12 cellular contexts compared by ENCODE assay signal in genomic region chr4:7941111-7942018, GRCh38. TPM values are rescaled to one million over a fixed set of nuclear protein-coding genes. Genes with fewer than 3 reads are reported as not detected.
A peak's percentile ranks its signal among the peaks of the same experiment; 100 is the strongest.
DNase-seq lines count a peak whose midpoint lies in the region; ATAC-seq and TF ChIP-seq lines count a peak whose summit lies in the region.
"Had no signal": no experiment of that assay in that cellular context is flagged by ENCODE, and none has a peak within 500 bp of the region (broad histone marks: within the 10 kb centered on the region; RNA-seq: fewer than 3 reads in every experiment).

No MANE protein-coding gene starts in this region.

- H3K4me1 Mint-ChIP-seq in CD8-positive, alpha-beta T cell (ENCODE audit: low read depth) = peaks cover 18% of the 10 kb centered on the region
- H3K4me1 Mint-ChIP-seq in HFFc6 (ENCODE audit: low read depth) = peaks cover 36% of the 10 kb centered on the region
- peaks cover 11 to 32% (median 22%) of the 10 kb centered on the region in 7 donors for H3K4me1 Mint-ChIP-seq in naive thymus-derived CD4-positive, alpha-beta T cell

- H3K27me3 Mint-ChIP-seq in CD8-positive, alpha-beta T cell (ENCODE audit: low read depth) = no peaks in the 10 kb centered on the region
- no peaks in the 10 kb centered on the region for H3K27me3 Mint-ChIP-seq in HFFc6 (ENCODE audit: insufficient read depth)
- peaks cover 0 to 24% (median 5%) of the 10 kb centered on the region in 5 donors for H3K27me3 Mint-ChIP-seq in naive thymus-derived CD4-positive, alpha-beta T cell

- no peak for TF ChIP-seq CTCF in CD8-positive, alpha-beta T cell (IDR thresholded peaks at IDR 0.05)
- TF ChIP-seq CTCF in HFFc6 (IDR thresholded peaks at IDR 0.05) (no peak), body of pancreas (IDR thresholded peaks at IDR 0.05) (no peak), BE2C (IDR thresholded peaks at IDR 0.05; ENCODE audit: low read depth, low read length) (no peak), testis (IDR thresholded peaks at IDR 0.05) (no peak)

- WGBS in body of pancreas, 2 donors = 72 to 73% methylated on average over 9 to 11 of the region's 11 CpGs
- WGBS in testis, 2 donors = 80 to 83% methylated on average over 11 of the region's 11 CpGs

- no peaks in the 10 kb centered on the region for H3K36me3 ChIP-seq in CD8-positive, alpha-beta T cell (ENCODE audit: insufficient read depth, low read length)
- H3K36me3 ChIP-seq in body of pancreas (replicated peaks in 1 of 2; ENCODE audit: insufficient read depth in 1 of 2, low read depth in 2 of 2) = no peaks in the 10 kb centered on the region
- no peaks in the 10 kb centered on the region for H3K36me3 ChIP-seq in naive thymus-derived CD4-positive, alpha-beta T cell (ENCODE audit: control insufficient read depth in 2 of 3, insufficient read depth in 3 of 3, low read length in 3 of 3)
- no peaks in the 10 kb centered on the region; the same call in 1 of the 2 replicates for H3K36me3 ChIP-seq in BE2C
- no peaks in the 10 kb centered on the region for H3K36me3 ChIP-seq in testis (ENCODE audit: low read depth, missing control alignments)

- intact Hi-C loops in CD8-positive, alpha-beta T cell (cut with DNase I, micrococcal nuclease) = loop anchor here in 1 of 2 experiments (5.0 to 10.0 kb wide), 2 partner anchors 216 to 1017 kb away; partner anchors contain the start of gene ABLIM2
- intact Hi-C loops in body of pancreas (cut with DNase I) = no loop called here
- intact Hi-C loops in naive thymus-derived CD4-positive, alpha-beta T cell (cut with micrococcal nuclease) = no loop called here
- intact Hi-C loops in testis (cut with DNase I; ENCODE audit: low total_unique reads) = no loop called here

- CTCF ChIA-PET in CD8-positive, alpha-beta T cell (lab: Charles Lee) = interaction anchor here (0.9 to 1.4 kb wide), 2 partner anchors 10 to 258 kb away, joined by 3 to 5 read pairs; partner anchors contain the start of gene SH3TC1
- CTCF ChIA-PET in naive thymus-derived CD4-positive, alpha-beta T cell (lab: Charles Lee) = interaction anchor here (0.6 kb wide), 1 partner anchor 47 kb away, joined by 3 read pairs; no protein-coding TSS in a partner anchor

- no peak overlapping the region for H3K4me3 ChIP-seq in CD8-positive, alpha-beta T cell (ENCODE audit: low read depth, low read length)
- H3K4me3 ChIP-seq in body of pancreas (no peak overlapping the region), BE2C (ENCODE audit: low read depth, low read length) (no peak overlapping the region), testis (no peak overlapping the region)
- H3K4me3 ChIP-seq in naive thymus-derived CD4-positive, alpha-beta T cell (ENCODE audit: low read length) = no peak overlapping the region
- H3K4me3 ChIP-seq: SJSA1 had no signal

- TF ChIP-seq POLR2A in body of pancreas (IDR thresholded peaks at IDR 0.05) (no peak), testis (IDR thresholded peaks at IDR 0.05) (no peak)

- no peaks in the 10 kb centered on the region for H3K9me3 ChIP-seq in CD8-positive, alpha-beta T cell (ENCODE audit: low read length)
- no peaks in the 10 kb centered on the region for H3K9me3 ChIP-seq in body of pancreas
- no peaks in the 10 kb centered on the region for H3K9me3 ChIP-seq in naive thymus-derived CD4-positive, alpha-beta T cell (ENCODE audit: control insufficient read depth in 2 of 3, low read length in 3 of 3)
- H3K9me3 ChIP-seq in BE2C = no peaks in the 10 kb centered on the region
- H3K9me3 ChIP-seq in testis = no peaks in the 10 kb centered on the region
- H3K9me3 ChIP-seq: SJSA1 had no signal

- POLR2A ChIA-PET in CD8-positive, alpha-beta T cell (lab: Charles Lee) = interaction anchor here (1.9 kb wide), 1 partner anchor 33 kb away, joined by 4 read pairs; no protein-coding TSS in a partner anchor
- POLR2A ChIA-PET in naive thymus-derived CD4-positive, alpha-beta T cell (lab: Charles Lee) = interaction anchor here (2.3 kb wide), 1 partner anchor 24 kb away, joined by 12 read pairs; no protein-coding TSS in a partner anchor

- DNase-seq in CD8-positive, alpha-beta T cell = no peak
- no peak for DNase-seq in HFFc6
- no peak for DNase-seq in body of pancreas
- DNase-seq in naive thymus-derived CD4-positive, alpha-beta T cell = no peak
- no peak for DNase-seq in cerebellar nuclear complex (lab: John Stamatoyannopoulos, UW)
- DNase-seq in NCI-H2081 (lab: John Stamatoyannopoulos, UW) = no peak
- DNase-seq in BE2C = no peak
- DNase-seq in testis = no peak
- DNase-seq: midbrain; NCI-H2171 treated with DMSO at 0.1 percent for 48 hours; stimulated activated naive CD8-positive, alpha-beta T cell treated with anti-CD3 and anti-CD28 coated beads, Interleukin-15, amount 100 ng/mL, for 72 hours had no signal

- no peak for ATAC-seq in CD8-positive, alpha-beta T cell
- ATAC-seq in body of pancreas = no peak
- ATAC-seq in naive thymus-derived CD4-positive, alpha-beta T cell = no peak
- ATAC-seq: stimulated activated naive CD8-positive, alpha-beta T cell treated with anti-CD3 and anti-CD28 coated beads, Interleukin-15, amount 100 ng/mL, for 72 hours had no signal

- no peaks in the 10 kb centered on the region for H3K36me3 Mint-ChIP-seq in CD8-positive, alpha-beta T cell
- H3K36me3 Mint-ChIP-seq in HFFc6 (ENCODE audit: low read depth) = peaks cover 20% of the 10 kb centered on the region
- no peaks in the 10 kb centered on the region for H3K36me3 Mint-ChIP-seq in naive thymus-derived CD4-positive, alpha-beta T cell

- H3K4me1 ChIP-seq in CD8-positive, alpha-beta T cell (ENCODE audit: insufficient read depth, low read length) = peaks cover 9% of the 10 kb centered on the region
- peaks cover 43% of the 10 kb centered on the region for H3K4me1 ChIP-seq in body of pancreas
- H3K4me1 ChIP-seq in naive thymus-derived CD4-positive, alpha-beta T cell (ENCODE audit: control insufficient read depth in 2 of 2, insufficient read depth in 2 of 2, low read length in 2 of 2) = peaks cover 10 to 12% of the 10 kb centered on the region in 2 donors
- H3K4me1 ChIP-seq in BE2C = no peaks in the 10 kb centered on the region
- no peaks in the 10 kb centered on the region for H3K4me1 ChIP-seq in testis

- peak overlapping the region; percentile 30 for H3K4me3 Mint-ChIP-seq in CD8-positive, alpha-beta T cell
- peak overlapping the region; percentile 39; the same call in 1 of the 2 replicates for H3K4me3 Mint-ChIP-seq in HFFc6
- H3K4me3 Mint-ChIP-seq in naive thymus-derived CD4-positive, alpha-beta T cell = peak overlapping the region in 9 of 10 donors; percentile 4 to 84 (median 49)

- H3K9me3 Mint-ChIP-seq in CD8-positive, alpha-beta T cell = no peaks in the 10 kb centered on the region
- H3K9me3 Mint-ChIP-seq in HFFc6 = no peaks in the 10 kb centered on the region
- peaks cover 0 to 2% (median 0%) of the 10 kb centered on the region in 11 donors for H3K9me3 Mint-ChIP-seq in naive thymus-derived CD4-positive, alpha-beta T cell
- H3K9me3 Mint-ChIP-seq: stimulated activated naive CD8-positive, alpha-beta T cell treated with anti-CD3 and anti-CD28 coated beads, Interleukin-15, amount 100 ng/mL, for 72 hours had no signal

- H3K27me3 ChIP-seq in CD8-positive, alpha-beta T cell (ENCODE audit: insufficient read depth, low read length) = no peaks in the 10 kb centered on the region
- H3K27me3 ChIP-seq in body of pancreas (no peaks in the 10 kb centered on the region), BE2C (no peaks in the 10 kb centered on the region), testis (no peaks in the 10 kb centered on the region)
- no peaks in the 10 kb centered on the region for H3K27me3 ChIP-seq in naive thymus-derived CD4-positive, alpha-beta T cell (ENCODE audit: control insufficient read depth in 2 of 2, insufficient read depth in 2 of 2, low read length in 2 of 2)
- H3K27me3 ChIP-seq: SJSA1 had no signal

- no peak overlapping the region for H3K27ac ChIP-seq in CD8-positive, alpha-beta T cell (ENCODE audit: low read depth, low read length)
- H3K27ac ChIP-seq in body of pancreas = peak overlapping the region in 3 of 4 donors; percentile 35 to 49 (median 39)
- H3K27ac ChIP-seq in naive thymus-derived CD4-positive, alpha-beta T cell (ENCODE audit: low read depth, low read length) = no peak overlapping the region
- H3K27ac ChIP-seq in testis = no peak overlapping the region
- H3K27ac ChIP-seq: SJSA1 had no signal

- H3K27ac Mint-ChIP-seq in CD8-positive, alpha-beta T cell = no peak overlapping the region
- H3K27ac Mint-ChIP-seq in HFFc6 = peak overlapping the region; percentile 75; the same call in 1 of the 2 replicates
- H3K27ac Mint-ChIP-seq in naive thymus-derived CD4-positive, alpha-beta T cell = peak overlapping the region in 7 of 9 donors; percentile 16 to 77 (median 46)
- H3K27ac Mint-ChIP-seq: stimulated activated naive CD8-positive, alpha-beta T cell treated with anti-CD3 and anti-CD28 coated beads, Interleukin-15, amount 100 ng/mL, for 72 hours had no signal

RNA-seq across cellular contexts. Expression of gene AFAP1, which starts 1.7 kb away (rescaled TPM):
- total RNA-seq in CD8-positive, alpha-beta T cell = 10 to 100 TPM; 13.4 to 13.9 TPM
- 100 to 1,000 TPM in 5 of 6 experiments, 10 to 100 TPM in 1; 99.7 to 116 (median 107) TPM for total RNA-seq in HFFc6 (2021; fragmentation: NEBNext Ultra II Directional; extraction: Animal tissue kit (Norgen Biotek cat#: 25700))
- total RNA-seq in body of pancreas (10 to 100 TPM in 1 of 2 donors, 1 to 10 TPM in 1; 9.6 to 35.3 TPM), testis (10 to 100 TPM; 23.1 to 52.4 TPM)
- total RNA-seq in naive thymus-derived CD4-positive, alpha-beta T cell = 10 to 100 TPM in 3 of 5 experiments, 1 to 10 TPM in 2; 8.6 to 27.2 (median 13.3) TPM
- polyA plus RNA-seq in naive thymus-derived CD4-positive, alpha-beta T cell = 1 to 10 TPM; 2.2 to 7.4 TPM
- 34.8 TPM for polyA plus RNA-seq in BE2C (2012; ENCODE audit: insufficient read depth, insufficient read length, low read depth)
- polyA plus RNA-seq in testis (ENCODE audit: insufficient read depth, low read depth, low replicate concordance) = 51.4 TPM

Comparison
In these comparisons a context has a peak if more than half of its experiments do, and no peak if none do; other contexts are left out.
1. H3K27ac ChIP-seq: peak in body of pancreas (3 of 4); none in CD8-positive, alpha-beta T cell (single experiment), naive thymus-derived CD4-positive, alpha-beta T cell (single experiment) and testis (0 of 2).
2. Peak in every context shown above with its lines, with median percentiles within 50 percentile points of each other: H3K4me3 Mint-ChIP-seq.